1 cellular context compared by ENCODE assay signal in the genomic region with DNA sequence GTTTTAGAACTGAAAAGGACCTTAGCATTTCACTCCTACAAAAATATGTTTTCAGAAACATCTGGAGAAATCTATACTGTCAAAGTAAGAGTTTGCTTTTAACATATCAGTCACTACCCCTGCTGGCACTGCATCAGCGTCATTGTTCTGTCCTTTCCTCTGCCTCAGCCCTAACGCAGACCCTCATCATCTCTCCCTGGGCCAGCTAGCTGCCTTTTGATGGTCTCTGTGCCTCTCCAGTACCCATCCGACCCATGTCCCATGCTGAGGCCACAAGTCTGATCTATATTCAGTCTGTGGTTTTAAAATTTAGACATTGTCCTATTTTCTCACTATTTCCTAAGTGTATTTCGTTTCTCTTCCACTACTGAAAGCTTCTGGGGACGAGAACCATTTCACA.
TF ChIP-seq lines count a peak whose summit lies in the region.

No MANE protein-coding gene starts in this region.

TF ChIP-seq in SK-N-SH, 30 proteins besides CTCF, POLR2A, EP300 and RAD21:
- TF ChIP-seq TCF12 (IDR thresholded peaks at IDR 0.05): no peak
- TF ChIP-seq NRF1 (IDR thresholded peaks at IDR 0.05; ENCODE audit: low read depth, low read length): no peak
- TF ChIP-seq, protein P1, sequence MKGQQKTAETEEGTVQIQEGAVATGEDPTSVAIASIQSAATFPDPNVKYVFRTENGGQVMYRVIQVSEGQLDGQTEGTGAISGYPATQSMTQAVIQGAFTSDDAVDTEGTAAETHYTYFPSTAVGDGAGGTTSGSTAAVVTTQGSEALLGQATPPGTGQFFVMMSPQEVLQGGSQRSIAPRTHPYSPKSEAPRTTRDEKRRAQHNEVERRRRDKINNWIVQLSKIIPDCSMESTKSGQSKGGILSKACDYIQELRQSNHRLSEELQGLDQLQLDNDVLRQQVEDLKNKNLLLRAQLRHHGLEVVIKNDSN (IDR thresholded peaks at IDR 0.05; ENCODE audit: borderline replicate concordance, low read depth): no peak
- TF ChIP-seq ELF1 (IDR thresholded peaks at IDR 0.05): no peak
- no peak for TF ChIP-seq YY1 (IDR thresholded peaks at IDR 0.05; ENCODE audit: low read depth)
- no peak for TF ChIP-seq RFX5 (IDR thresholded peaks at IDR 0.05; ENCODE audit: low read length)
- no peak for TF ChIP-seq GATA2 (CRISPR knock-in tag; IDR thresholded peaks at IDR 0.05)
- TF ChIP-seq, protein P2, sequence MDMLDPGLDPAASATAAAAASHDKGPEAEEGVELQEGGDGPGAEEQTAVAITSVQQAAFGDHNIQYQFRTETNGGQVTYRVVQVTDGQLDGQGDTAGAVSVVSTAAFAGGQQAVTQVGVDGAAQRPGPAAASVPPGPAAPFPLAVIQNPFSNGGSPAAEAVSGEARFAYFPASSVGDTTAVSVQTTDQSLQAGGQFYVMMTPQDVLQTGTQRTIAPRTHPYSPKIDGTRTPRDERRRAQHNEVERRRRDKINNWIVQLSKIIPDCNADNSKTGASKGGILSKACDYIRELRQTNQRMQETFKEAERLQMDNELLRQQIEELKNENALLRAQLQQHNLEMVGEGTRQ (IDR thresholded peaks at IDR 0.05; ENCODE audit: borderline replicate concordance, low read depth, low read length): no peak
